ENCODE assay signal across 1 cellular context in genomic region chr11:61671527-61671926, GRCh38.
TF ChIP-seq lines count a peak whose summit lies in the region.

No MANE protein-coding gene starts in this region.

TF ChIP-seq in GM23338, 12 proteins besides CTCF, POLR2A, EP300 and RAD21 (continued from another document):
- no peak for TF ChIP-seq CREB1 (CRISPR knock-in tag; IDR thresholded peaks at IDR 0.05; ENCODE audit: low read depth)
- no peak for TF ChIP-seq ZNF331 (CRISPR knock-in tag; IDR thresholded peaks at IDR 0.05; ENCODE audit: low read depth)
- TF ChIP-seq ZNF114 (CRISPR knock-in tag; IDR thresholded peaks at IDR 0.05), result no peak
- TF ChIP-seq, protein P1, sequence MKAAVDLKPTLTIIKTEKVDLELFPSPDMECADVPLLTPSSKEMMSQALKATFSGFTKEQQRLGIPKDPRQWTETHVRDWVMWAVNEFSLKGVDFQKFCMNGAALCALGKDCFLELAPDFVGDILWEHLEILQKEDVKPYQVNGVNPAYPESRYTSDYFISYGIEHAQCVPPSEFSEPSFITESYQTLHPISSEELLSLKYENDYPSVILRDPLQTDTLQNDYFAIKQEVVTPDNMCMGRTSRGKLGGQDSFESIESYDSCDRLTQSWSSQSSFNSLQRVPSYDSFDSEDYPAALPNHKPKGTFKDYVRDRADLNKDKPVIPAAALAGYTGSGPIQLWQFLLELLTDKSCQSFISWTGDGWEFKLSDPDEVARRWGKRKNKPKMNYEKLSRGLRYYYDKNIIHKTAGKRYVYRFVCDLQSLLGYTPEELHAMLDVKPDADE (IDR thresholded peaks at IDR 0.05), result no peak
- TF ChIP-seq POLR2AphosphoS5 (IDR thresholded peaks at IDR 0.05; ENCODE audit: low read depth), result no peak
- no peak for TF ChIP-seq JUNB (IDR thresholded peaks at IDR 0.05; ENCODE audit: unreplicated experiment)
- TF ChIP-seq EZH2phosphoT487 (IDR thresholded peaks at IDR 0.05; ENCODE audit: unreplicated experiment), result no peak
